Comparison of ENCODE assay signal across 9 cellular contexts in the genomic region with DNA sequence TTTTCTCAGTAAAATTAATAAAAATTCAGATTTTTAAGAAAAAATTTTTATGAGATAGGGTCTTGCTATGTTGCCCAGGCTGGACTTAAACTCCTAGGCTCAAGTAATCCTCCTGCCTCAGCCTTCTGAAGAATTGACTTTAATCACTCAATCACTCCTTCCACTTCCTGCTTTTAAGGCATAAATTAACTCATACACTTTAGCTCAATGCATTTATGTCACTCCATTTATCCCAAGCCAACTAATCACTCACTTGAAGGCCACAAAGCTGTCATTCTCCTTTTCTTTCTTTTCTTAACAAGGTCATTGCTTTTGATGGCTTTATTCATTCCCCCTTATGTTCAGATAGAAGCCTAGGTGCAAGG. TPM values are rescaled to one million over a fixed set of nuclear protein-coding genes. Genes with fewer than 3 reads are reported as not detected.
DNase-seq lines count a peak whose midpoint lies in the region; ATAC-seq and TF ChIP-seq lines count a peak whose summit lies in the region.
"Had no signal": no experiment of that assay in that cellular context is flagged by ENCODE, and none has a peak within 500 bp of the region (broad histone marks: within the 10 kb centered on the region; RNA-seq: fewer than 3 reads in every experiment).

No MANE protein-coding gene starts in this region.

- intact Hi-C loops in PC-9 (cut with micrococcal nuclease; ENCODE audit: unreplicated experiment): loop anchor here (10.0 kb wide), 1 partner anchor 294 kb away; a partner anchor contains a TSS
- intact Hi-C loops in esophagus squamous epithelium (cut with DNase I): loop anchor here (10.0 kb wide), 1 partner anchor 54 kb away; no protein-coding TSS in a partner anchor

- H3K4me2 ChIP-seq in PC-9: peak overlapping the region; percentile 92

- TF ChIP-seq POLR2A in esophagus squamous epithelium (IDR thresholded peaks at IDR 0.05): no peak

- H3K79me2 ChIP-seq in PC-9 (ENCODE audit: low read depth): 0 out of 2 replicates have a peak, but pooled peaks cover 8% of the 10 kb centered on the region

- H3K4me3 ChIP-seq in PC-9 (peak overlapping the region; percentile 99), esophagus squamous epithelium (peak overlapping the region; percentile 80 to 86 (median 84)), skeletal muscle cell (ENCODE audit: low read depth, low read length) (peak overlapping the region; percentile 71)

- peak overlapping the region; percentile 92 for H2AFZ ChIP-seq in PC-9

- no peaks in the 10 kb centered on the region for H3K9me3 ChIP-seq in PC-9 (ENCODE audit: insufficient read depth, low read depth)
- H3K9me3 ChIP-seq in esophagus squamous epithelium: no peaks in the 10 kb centered on the region

- CTCF ChIA-PET in PC-9 (lab: Charles Lee): interaction anchor here (0.6 to 1.6 kb wide), 4 partner anchors 14 to 111 kb away, joined by 3 to 6 read pairs (median 5); no protein-coding TSS in a partner anchor

- POLR2A ChIA-PET in PC-9 (lab: Charles Lee; ENCODE audit: unreplicated experiment): interaction anchor here (0.5 to 1.1 kb wide), 2 partner anchors 24 to 48 kb away, joined by 3 to 10 read pairs; a partner anchor contains a TSS

- H4K20me1 ChIP-seq in PC-9 (ENCODE audit: insufficient read depth): no peaks in the 10 kb centered on the region

- H3K9me2 ChIP-seq in PC-9 (ENCODE audit: insufficient read depth): no peaks in the 10 kb centered on the region

- DNase-seq in EL (peak; percentile 3), PC-9 (peak in 1 of 2 experiments; percentile 54), esophagus squamous epithelium (lab: John Stamatoyannopoulos, UW) (no peak), skeletal muscle cell (ENCODE audit: low read depth) (no peak), amniotic stem cell (lab: John Stamatoyannopoulos, UW) (no peak), NCI-H2196 (lab: John Stamatoyannopoulos, UW; ENCODE audit: unreplicated experiment) (no peak), C1 segment of cervical spinal cord (lab: John Stamatoyannopoulos, UW) (no peak)

- TSS peak; percentile 24 for BruUV-seq in PC-9 (replicated peaks; lab: Mats Ljungman, UMichigan)

- H3K27ac ChIP-seq in PC-9: no peak overlapping the region
- peak overlapping the region; percentile 91 to 95 (median 92) for H3K27ac ChIP-seq in esophagus squamous epithelium

- peaks cover 9% of the 10 kb centered on the region for H3F3A ChIP-seq in PC-9 (ENCODE audit: insufficient read depth, low read depth)

- H3K4me1 ChIP-seq in PC-9 (replicated peaks; ENCODE audit: insufficient read depth): peaks cover 13% of the 10 kb centered on the region
- peaks cover 6 to 22% (median 13%) of the 10 kb centered on the region in 3 donors for H3K4me1 ChIP-seq in esophagus squamous epithelium

- TF ChIP-seq CTCF in PC-9 (conservative IDR thresholded peaks at IDR 0.05): no peak
- no peak for TF ChIP-seq CTCF in esophagus squamous epithelium (IDR thresholded peaks at IDR 0.05)

- ATAC-seq in GM21786 (IDR thresholded peaks at IDR 0.05; ENCODE audit: unreplicated experiment): peak; percentile 19

- H3K27me3 ChIP-seq in PC-9 (ENCODE audit: insufficient read depth, low read depth) (no peaks in the 10 kb centered on the region), esophagus squamous epithelium (no peaks in the 10 kb centered on the region)

- H3K36me3 ChIP-seq in PC-9 (ENCODE audit: low read depth) (peaks cover 7% of the 10 kb centered on the region; the same call in 1 of the 2 replicates), esophagus squamous epithelium (peaks cover 0 to 44% (median 6%) of the 10 kb centered on the region in 3 donors)

RNA-seq across cellular contexts. Expression of a gene that starts 0.9 kb away (rescaled TPM):
- 19.1 and 27.8 TPM in 2 replicates for total RNA-seq in PC-9 (2021)
- 10 to 100 TPM; 18.7 to 29.4 (median 21.8) TPM for total RNA-seq in esophagus squamous epithelium

RNA-seq across cellular contexts. Expression of a gene that starts 8.5 kb away (rescaled TPM):
- total RNA-seq in PC-9 (2021) (2.1 and 2.2 TPM in 2 replicates), esophagus squamous epithelium (1 to 10 TPM; 1.1 to 3.3 (median 2.8) TPM)

RNA-seq across cellular contexts. Expression of a gene that starts 8.8 kb away (rescaled TPM):
- 27.4 and 46.8 TPM in 2 replicates for total RNA-seq in PC-9 (2021)
- total RNA-seq in esophagus squamous epithelium: 10 to 100 TPM; 12.7 to 28.8 (median 17.7) TPM

RNA-seq across cellular contexts. Expression of a gene that starts 41.1 kb away (rescaled TPM):
- total RNA-seq in PC-9 (2021): not detected in 2 replicates
- total RNA-seq in esophagus squamous epithelium: 10 to 100 TPM; 22.9 to 85.0 (median 45.2) TPM

RNA-seq across cellular contexts. Expression of a gene that starts 42.0 kb away (rescaled TPM):
- total RNA-seq in PC-9 (2021) (0.28 and 0.80 TPM in 2 replicates), esophagus squamous epithelium (under 1 TPM in 1 of 4 donors, not detected in 3; 0.19 TPM)
- total RNA-seq: T-helper 1 cell treated with Interleukin-12 subunit alpha and Interleukin-12 subunit beta and Interleukin-4 antibody, amounts not matched to agents 30 ng/mL and 1 ng/mL, for 36 hours had no signal
